In genomic region chr1:903721-904270, GRCh38 we compare ENCODE assay signal across 8 cellular contexts. TPM values are rescaled to one million over a fixed set of nuclear protein-coding genes. Genes with fewer than 3 reads are reported as not detected.
DNase-seq lines count a peak whose midpoint lies in the region; ATAC-seq and TF ChIP-seq lines count a peak whose summit lies in the region.

No MANE protein-coding gene starts in this region.

- in situ Hi-C loops in KBM-7 (cut with MboI; ENCODE audit: low pct_unique_long_range_greater_than_20kb, low sequenced_read_pairs): no loop called here

- peaks cover 6% of the 10 kb centered on the region for H3K4me1 Mint-ChIP-seq in activated naive CD4-positive, alpha-beta T cell treated with anti-CD3 and anti-CD28 coated beads for 36 hours (ENCODE audit: low read depth)

- TF ChIP-seq POLR2A in breast epithelium (IDR thresholded peaks at IDR 0.05): no peak
- no peak for TF ChIP-seq POLR2A in right lobe of liver (IDR thresholded peaks at IDR 0.05)

- no peak for DNase-seq in activated naive CD4-positive, alpha-beta T cell treated with anti-CD3 and anti-CD28 coated beads for 36 hours
- DNase-seq in activated naive CD4-positive, alpha-beta T cell treated with anti-CD3 and anti-CD28 coated beads, Interleukin-2, amount 50 U/mL, for 72 hours (ENCODE audit: low spot score in 2 of 2): no peak
- DNase-seq in breast epithelium (ENCODE audit: low spot score in 2 of 2) (no peak), right lobe of liver (peak in 2 of 3 donors; percentile 47 to 53), islet precursor cell (no peak), SIG-M5 treated with dmso at 0.1 percent for 504 hours (lab: John Stamatoyannopoulos, UW; ENCODE audit: unreplicated experiment) (no peak), KBM-7 (no peak)

- ATAC-seq in activated naive CD4-positive, alpha-beta T cell treated with anti-CD3 and anti-CD28 coated beads, Interleukin-2, amount 50 U/mL, for 72 hours: no peak
- ATAC-seq in right lobe of liver: peak in 1 of 4 donors; percentile 2

- H3K9me3 ChIP-seq in breast epithelium (no peaks in the 10 kb centered on the region), right lobe of liver (no peaks in the 10 kb centered on the region)

- peaks cover 40% of the 10 kb centered on the region for H3K27me3 Mint-ChIP-seq in activated naive CD4-positive, alpha-beta T cell treated with anti-CD3 and anti-CD28 coated beads for 36 hours (ENCODE audit: low read depth)

- H3K4me1 ChIP-seq in breast epithelium: no peaks in the 10 kb centered on the region
- H3K4me1 ChIP-seq in right lobe of liver: no peaks in the 10 kb centered on the region
- no peaks in the 10 kb centered on the region for H3K4me1 ChIP-seq in urinary bladder (ENCODE audit: insufficient read depth)

- no peak overlapping the region for H3K27ac ChIP-seq in breast epithelium
- no peak overlapping the region for H3K27ac ChIP-seq in right lobe of liver
- H3K27ac ChIP-seq in urinary bladder (ENCODE audit: low read depth): no peak overlapping the region

- H3K4me3 Mint-ChIP-seq in activated naive CD4-positive, alpha-beta T cell treated with anti-CD3 and anti-CD28 coated beads for 36 hours: peak overlapping the region; percentile 46

- H3K4me3 ChIP-seq in breast epithelium (peak overlapping the region; percentile 31 to 67 (median 48)), right lobe of liver (peak overlapping the region in 2 of 3 donors; percentile 26 to 29), urinary bladder (ENCODE audit: low read depth, low read length) (peak overlapping the region; percentile 32)

- no peak for TF ChIP-seq CTCF in breast epithelium (IDR thresholded peaks at IDR 0.05)
- TF ChIP-seq CTCF in right lobe of liver (IDR thresholded peaks at IDR 0.05): no peak

- H3K36me3 ChIP-seq in breast epithelium (no peaks in the 10 kb centered on the region), right lobe of liver (no peaks in the 10 kb centered on the region), urinary bladder (ENCODE audit: insufficient read depth) (no peaks in the 10 kb centered on the region)

- H3K27ac Mint-ChIP-seq in activated naive CD4-positive, alpha-beta T cell treated with anti-CD3 and anti-CD28 coated beads for 36 hours: no peak overlapping the region
- no peak overlapping the region for H3K27ac Mint-ChIP-seq in activated naive CD4-positive, alpha-beta T cell treated with anti-CD3 and anti-CD28 coated beads, Interleukin-2, amount 50 U/mL, for 72 hours

- intact Hi-C loops in activated naive CD4-positive, alpha-beta T cell treated with anti-CD3 and anti-CD28 coated beads for 36 hours (cut with micrococcal nuclease): loop anchor here (1.0 to 5.0 kb wide), 3 partner anchors 19 to 73 kb away; partner anchors contain the start of gene SAMD11
- intact Hi-C loops in breast epithelium (cut with DNase I; ENCODE audit: low total_unique reads) (no loop called here), right lobe of liver (cut with DNase I) (no loop called here)

- WGBS in right lobe of liver (ENCODE audit: insufficient coverage, low coverage, low lambda C conversion rate, missing lambda C conversion rate): no CpG with 5 or more reads among the region's 21 CpGs
- 89% methylated on average over 21 of the region's 21 CpGs for WGBS in urinary bladder

- H3K27me3 ChIP-seq in breast epithelium (peaks cover 0 to 12% of the 10 kb centered on the region in 2 donors), right lobe of liver (no peaks in the 10 kb centered on the region)

- peaks cover 1% of the 10 kb centered on the region for H3K9me3 Mint-ChIP-seq in activated naive CD4-positive, alpha-beta T cell treated with anti-CD3 and anti-CD28 coated beads for 36 hours
- H3K9me3 Mint-ChIP-seq in activated naive CD4-positive, alpha-beta T cell treated with anti-CD3 and anti-CD28 coated beads, Interleukin-2, amount 50 U/mL, for 72 hours: peaks cover 0 to under 1% of the 10 kb centered on the region in 2 donors

- H3K36me3 Mint-ChIP-seq in activated naive CD4-positive, alpha-beta T cell treated with anti-CD3 and anti-CD28 coated beads for 36 hours (ENCODE audit: low read depth): no peaks in the 10 kb centered on the region
- H3K36me3 Mint-ChIP-seq in activated naive CD4-positive, alpha-beta T cell treated with anti-CD3 and anti-CD28 coated beads, Interleukin-2, amount 50 U/mL, for 72 hours: peaks cover under 1 to 4% of the 10 kb centered on the region in 2 donors

- CTCF ChIA-PET in activated naive CD4-positive, alpha-beta T cell treated with anti-CD3 and anti-CD28 coated beads for 36 hours (lab: Charles Lee): no interaction called here

RNA-seq across cellular contexts. Expression of gene SAMD11, which starts 19.9 kb away (rescaled TPM):
- not detected for total RNA-seq in activated naive CD4-positive, alpha-beta T cell treated with anti-CD3 and anti-CD28 coated beads for 36 hours
- total RNA-seq in activated naive CD4-positive, alpha-beta T cell treated with anti-CD3 and anti-CD28 coated beads, Interleukin-2, amount 50 U/mL, for 72 hours: not detected
- total RNA-seq in breast epithelium (10 to 100 TPM in 1 of 3 donors, 1 to 10 TPM in 1, under 1 TPM in 1; 0.16 to 23.0 (median 2.9) TPM), right lobe of liver (1 to 10 TPM; 2.1 to 4.3 (median 3.7) TPM), urinary bladder (18.1 TPM)
- 23.3 TPM for polyA plus RNA-seq in urinary bladder

RNA-seq across cellular contexts. Expression of gene NOC2L, which starts 55.3 kb away (rescaled TPM):
- total RNA-seq in activated naive CD4-positive, alpha-beta T cell treated with anti-CD3 and anti-CD28 coated beads for 36 hours: 100 to 1,000 TPM; 113 to 119 TPM
- 100 to 1,000 TPM in 1 of 2 donors, 10 to 100 TPM in 1; 66.3 to 112 TPM for total RNA-seq in activated naive CD4-positive, alpha-beta T cell treated with anti-CD3 and anti-CD28 coated beads, Interleukin-2, amount 50 U/mL, for 72 hours
- total RNA-seq in breast epithelium (10 to 100 TPM; 36.2 to 38.7 (median 38.2) TPM), right lobe of liver (10 to 100 TPM; 28.9 to 36.8 (median 30.2) TPM), urinary bladder (27.1 TPM)
- 59.5 TPM for polyA plus RNA-seq in urinary bladder

RNA-seq across cellular contexts. Expression of gene KLHL17, which starts 56.6 kb away (rescaled TPM):
- total RNA-seq in activated naive CD4-positive, alpha-beta T cell treated with anti-CD3 and anti-CD28 coated beads for 36 hours: 10 to 100 TPM; 19.4 to 20.2 TPM
- 10 to 100 TPM; 19.9 to 26.1 TPM for total RNA-seq in activated naive CD4-positive, alpha-beta T cell treated with anti-CD3 and anti-CD28 coated beads, Interleukin-2, amount 50 U/mL, for 72 hours
- total RNA-seq in breast epithelium (10 to 100 TPM in 1 of 3 donors, 1 to 10 TPM in 2; 5.4 to 18.0 (median 10.0) TPM), right lobe of liver (1 to 10 TPM; 1.9 to 6.7 (median 4.3) TPM), urinary bladder (4.5 TPM)
- polyA plus RNA-seq in urinary bladder: 12.0 TPM

Comparison
In these comparisons a context has a peak if more than half of its experiments do, and no peak if none do; other contexts are left out.
1. DNase-seq: peak in right lobe of liver (2 of 3); none in activated naive CD4-positive, alpha-beta T cell treated with anti-CD3 and anti-CD28 coated beads for 36 hours (single experiment), activated naive CD4-positive, alpha-beta T cell treated with anti-CD3 and anti-CD28 coated beads, Interleukin-2, amount 50 U/mL, for 72 hours (0 of 2), breast epithelium (0 of 2), islet precursor cell (single experiment), SIG-M5 treated with dmso at 0.1 percent for 504 hours (single experiment) and KBM-7 (single experiment).
2. Peak in every context shown above with its lines, with median percentiles within 50 percentile points of each other: H3K4me3 ChIP-seq.